In genomic region chr1:92538048-92538412, GRCh38 we compare ENCODE assay signal across 8 cellular contexts. TPM values are rescaled to one million over a fixed set of nuclear protein-coding genes. Genes with fewer than 3 reads are reported as not detected.
DNase-seq lines count a peak whose midpoint lies in the region; ATAC-seq and TF ChIP-seq lines count a peak whose summit lies in the region.

No MANE protein-coding gene starts in this region.

- DNase-seq in NCI-H1417 (lab: John Stamatoyannopoulos, UW), result peak in 2 of 3 experiments; percentile 2 to 60
- DNase-seq in NCI-H1417 treated with DMSO at 0.1 percent for 48 hours (lab: John Stamatoyannopoulos, UW), result no peak
- DNase-seq in OCI-LY7 (ENCODE audit: low spot score), result no peak
- DNase-seq in naive thymus-derived CD4-positive, alpha-beta T cell, result peak in 6 of 9 donors; percentile 4 to 31 (median 16)
- DNase-seq in left ventricle myocardium superior, result no peak
- DNase-seq in medulla oblongata (ENCODE audit: extremely low spot score), result no peak
- DNase-seq in hypothalamus (lab: John Stamatoyannopoulos, UW), result no peak

- H3K79me2 ChIP-seq in OCI-LY7 (ENCODE audit: insufficient read depth, low read depth, low read length), result no peaks in the 10 kb centered on the region

- H3K27me3 ChIP-seq in naive thymus-derived CD4-positive, alpha-beta T cell (ENCODE audit: control insufficient read depth in 2 of 2, insufficient read depth in 2 of 2, low read length in 2 of 2), result no peaks in the 10 kb centered on the region

- peak overlapping the region; percentile 76 to 97 (median 89) for H3K27ac Mint-ChIP-seq in naive thymus-derived CD4-positive, alpha-beta T cell

- no peaks in the 10 kb centered on the region for H4K20me1 ChIP-seq in OCI-LY7 (ENCODE audit: insufficient read depth, low read length)

- no peak overlapping the region for H2AFZ ChIP-seq in OCI-LY7 (ENCODE audit: low read length)

- ATAC-seq in HG02588 (IDR thresholded peaks at IDR 0.05; ENCODE audit: unreplicated experiment) (peak; percentile 78), left ventricle myocardium superior (no peak)
- ATAC-seq in naive thymus-derived CD4-positive, alpha-beta T cell, result peak; percentile 53

- intact Hi-C loops in OCI-LY7 (cut with micrococcal nuclease; ENCODE audit: unreplicated experiment) (no loop called here), left ventricle myocardium superior (cut with micrococcal nuclease) (no loop called here)
- intact Hi-C loops in naive thymus-derived CD4-positive, alpha-beta T cell (cut with micrococcal nuclease), result loop anchor here in 1 of 2 donors (1.0 kb wide), 5 partner anchors 34 to 222 kb away; no protein-coding TSS in a partner anchor

- no peaks in the 10 kb centered on the region for H3K9me3 ChIP-seq in OCI-LY7 (ENCODE audit: low read length)
- no peaks in the 10 kb centered on the region for H3K9me3 ChIP-seq in naive thymus-derived CD4-positive, alpha-beta T cell (ENCODE audit: control insufficient read depth in 2 of 3, low read length in 3 of 3)

- no peaks in the 10 kb centered on the region for H3K36me3 ChIP-seq in OCI-LY7 (ENCODE audit: insufficient read depth, low read length)
- H3K36me3 ChIP-seq in naive thymus-derived CD4-positive, alpha-beta T cell (ENCODE audit: control insufficient read depth in 2 of 3, insufficient read depth in 3 of 3, low read length in 3 of 3), result no peaks in the 10 kb centered on the region

- no peaks in the 10 kb centered on the region for H3K4me1 ChIP-seq in OCI-LY7 (ENCODE audit: insufficient read depth, low read length, poor library complexity, severe bottlenecking)
- H3K4me1 ChIP-seq in naive thymus-derived CD4-positive, alpha-beta T cell (ENCODE audit: control insufficient read depth in 2 of 2, insufficient read depth in 2 of 2, low read length in 2 of 2), result peaks cover 24 to 25% of the 10 kb centered on the region in 2 donors

- BruUV-seq in OCI-LY7 (replicated peaks; lab: Mats Ljungman, UMichigan), result no TSS peak

- H3K4me2 ChIP-seq in OCI-LY7 (ENCODE audit: low read length), result peak overlapping the region; percentile 27; the same call in 1 of the 2 replicates

- H3K9me2 ChIP-seq in OCI-LY7 (ENCODE audit: insufficient read depth, low read length), result no peaks in the 10 kb centered on the region

- POLR2A ChIA-PET in OCI-LY7 (lab: Charles Lee), result interaction anchor here (0.5 to 1.5 kb wide), 5 partner anchors 10 to 76 kb away, joined by 3 to 9 read pairs (median 3); no protein-coding TSS in a partner anchor
- POLR2A ChIA-PET in naive thymus-derived CD4-positive, alpha-beta T cell (lab: Charles Lee), result interaction anchor here (0.6 to 5.6 kb wide), 6 partner anchors 17 to 134 kb away, joined by 3 to 89 read pairs (median 7); partner anchors contain the start of gene GFI1

- no peak for TF ChIP-seq CTCF in OCI-LY7 (conservative IDR thresholded peaks at IDR 0.05; ENCODE audit: low read length)

- H3K4me3 Mint-ChIP-seq in naive thymus-derived CD4-positive, alpha-beta T cell, result peak overlapping the region; percentile 21 to 86 (median 72)

- CTCF ChIA-PET in OCI-LY7 (lab: Charles Lee; ENCODE audit: unreplicated experiment), result no interaction called here
- CTCF ChIA-PET in naive thymus-derived CD4-positive, alpha-beta T cell (lab: Charles Lee), result interaction anchor here (0.6 to 1.1 kb wide), 6 partner anchors 18 to 222 kb away, joined by 3 to 10 read pairs (median 4); no protein-coding TSS in a partner anchor

- no peak overlapping the region for H3K4me3 ChIP-seq in OCI-LY7 (ENCODE audit: low read depth, low read length, poor library complexity, severe bottlenecking)
- peak overlapping the region; percentile 5 for H3K4me3 ChIP-seq in naive thymus-derived CD4-positive, alpha-beta T cell (ENCODE audit: low read length)

- no peak overlapping the region for H3K27ac ChIP-seq in OCI-LY7 (ENCODE audit: low read depth, low read length, poor library complexity, severe bottlenecking)
- H3K27ac ChIP-seq in naive thymus-derived CD4-positive, alpha-beta T cell (ENCODE audit: low read depth, low read length), result peak overlapping the region; percentile 68

- H3K36me3 Mint-ChIP-seq in naive thymus-derived CD4-positive, alpha-beta T cell, result peaks cover 0 to 39% (median 0%) of the 10 kb centered on the region in 5 donors

- peaks cover 0 to 13% (median 2%) of the 10 kb centered on the region in 11 donors for H3K9me3 Mint-ChIP-seq in naive thymus-derived CD4-positive, alpha-beta T cell

- H3K4me1 Mint-ChIP-seq in naive thymus-derived CD4-positive, alpha-beta T cell, result peaks cover 16 to 82% (median 72%) of the 10 kb centered on the region in 7 donors

- H3K27me3 Mint-ChIP-seq in naive thymus-derived CD4-positive, alpha-beta T cell, result no peaks in the 10 kb centered on the region

RNA-seq across cellular contexts. Expression of gene GFI1, which starts 51.3 kb away (rescaled TPM):
- total RNA-seq in OCI-LY7 (2014; rRNA removed; shearing (Covaris generic)), result 0.44 and 0.50 TPM in 2 replicates
- total RNA-seq in OCI-LY7 (2022), result 0.30 and 1.1 TPM in 2 replicates
- total RNA-seq in naive thymus-derived CD4-positive, alpha-beta T cell, result 10 to 100 TPM; 11.5 to 78.8 (median 29.9) TPM
- 1 to 10 TPM; 3.3 to 7.9 TPM for polyA plus RNA-seq in naive thymus-derived CD4-positive, alpha-beta T cell
- 0.30 TPM for total RNA-seq in left ventricle myocardium superior

Comparison
In these comparisons a context has a peak if more than half of its experiments do, and no peak if none do; other contexts are left out.
1. DNase-seq: peak in NCI-H1417 (2 of 3) and naive thymus-derived CD4-positive, alpha-beta T cell (6 of 9); none in NCI-H1417 treated with DMSO at 0.1 percent for 48 hours (single experiment), OCI-LY7 (single experiment), left ventricle myocardium superior (single experiment), medulla oblongata (single experiment) and hypothalamus (0 of 51).